ENCODE assay signal across 34 cellular contexts in genomic region chr3:95905182-95905581, GRCh38.
"Had no signal": no experiment of that assay in that cellular context is flagged by ENCODE, and none has a peak within 500 bp of the region (broad histone marks: within the 10 kb centered on the region; RNA-seq: fewer than 3 reads in every experiment).

No MANE protein-coding gene starts in this region.

- H3K4me3 Mint-ChIP-seq: activated CD8-positive, alpha-beta T cell treated with anti-CD3 and anti-CD28 coated beads for 36 hours; activated naive CD8-positive, alpha-beta T cell treated with anti-CD3 and anti-CD28 coated beads for 36 hours; activated T-cell treated with anti-CD3 and anti-CD28 coated beads, Interleukin-2, amount 50 U/mL, for 72 hours; activated T-helper 17 cell treated with anti-CD3 and anti-CD28 coated beads, Interleukin-2, amount 50 U/mL, for 72 hours had no signal

- H3K9me3 Mint-ChIP-seq: activated naive CD8-positive, alpha-beta T cell treated with anti-CD3 and anti-CD28 coated beads for 36 hours; activated T-helper 17 cell treated with anti-CD3 and anti-CD28 coated beads, Interleukin-2, amount 50 U/mL, for 72 hours had no signal

- H3K4me3 ChIP-seq: ascending aorta, Peyer's patch, SJSA1 had no signal

- H3K36me3 Mint-ChIP-seq: activated naive CD8-positive, alpha-beta T cell treated with anti-CD3 and anti-CD28 coated beads for 36 hours had no signal

- H3K9ac ChIP-seq: KMS-11 had no signal

- H3K27me3 Mint-ChIP-seq: activated CD8-positive, alpha-beta T cell treated with anti-CD3 and anti-CD28 coated beads for 36 hours; activated naive CD8-positive, alpha-beta T cell treated with anti-CD3 and anti-CD28 coated beads for 36 hours; activated T-helper 17 cell treated with anti-CD3 and anti-CD28 coated beads, Interleukin-2, amount 50 U/mL, for 72 hours had no signal

- H3K27ac Mint-ChIP-seq: activated CD8-positive, alpha-beta T cell treated with anti-CD3 and anti-CD28 coated beads for 36 hours; activated naive CD8-positive, alpha-beta T cell treated with anti-CD3 and anti-CD28 coated beads for 36 hours; activated T-cell treated with anti-CD3 and anti-CD28 coated beads, Interleukin-2, amount 50 U/mL, for 72 hours; activated T-helper 17 cell treated with anti-CD3 and anti-CD28 coated beads, Interleukin-2, amount 50 U/mL, for 72 hours had no signal

- H3K4me1 Mint-ChIP-seq: activated naive CD8-positive, alpha-beta T cell treated with anti-CD3 and anti-CD28 coated beads for 36 hours; activated T-helper 17 cell treated with anti-CD3 and anti-CD28 coated beads, Interleukin-2, amount 50 U/mL, for 72 hours had no signal

- H3K4me1 ChIP-seq: ascending aorta, Peyer's patch had no signal

- DNase-seq: activated CD4-positive, alpha-beta T cell treated with anti-CD3 and anti-CD28 coated beads for 1 hour; activated CD4-positive, alpha-beta T cell treated with anti-CD3 and anti-CD28 coated beads for 48 hours; activated CD4-positive, CD25-positive, alpha-beta regulatory T cell; activated CD8-positive, alpha-beta T cell treated with anti-CD3 and anti-CD28 coated beads for 36 hours; activated effector memory CD4-positive, alpha-beta T cell treated with anti-CD3 and anti-CD28 coated beads, Interleukin-2, amount 50 U/mL, for 16 hours; activated naive CD4-positive, alpha-beta T cell; activated naive CD4-positive, alpha-beta T cell treated with anti-CD3 and anti-CD28 coated beads, Interleukin-2, amount 50 U/mL, for 16 hours; activated naive CD8-positive, alpha-beta T cell treated with anti-CD3 and anti-CD28 coated beads for 36 hours; activated T-cell treated with anti-CD3 and anti-CD28 coated beads, Interleukin-2, amount 50 U/mL, for 1 hour; activated T-cell treated with anti-CD3 and anti-CD28 coated beads, Interleukin-2, amount 50 U/mL, for 72 hours; amygdala; MM.1S; NCI-H1105; NCI-H1417 treated with DMSO at 0.1 percent for 48 hours; NCI-H187 treated with DMSO at 0.1 percent for 48 hours; NCI-H2081; NCI-H2171 treated with DMSO at 0.1 percent for 48 hours; NCI-H226; NCI-H446 treated with DMSO at 0.1 percent for 48 hours; NCI-H524; NCI-H69; NCI-H82; Peyer's patch; RPMI8226; SHP77 treated with DMSO at 0.1 percent for 48 hours; SW 1271; T-helper 1 cell; T-helper 2 cell; T-helper 9 cell; WERI-Rb-1 had no signal

- H3K36me3 ChIP-seq: ascending aorta, Peyer's patch, SJSA1, WERI-Rb-1 had no signal

- H3K9me3 ChIP-seq: ascending aorta, Peyer's patch, SJSA1 had no signal

- H3K4me2 ChIP-seq: KMS-11 had no signal

- ATAC-seq: activated CD8-positive, alpha-beta T cell treated with anti-CD3 and anti-CD28 coated beads for 36 hours; activated T-cell treated with anti-CD3 and anti-CD28 coated beads, Interleukin-2, amount 50 U/mL, for 72 hours; activated T-helper 17 cell treated with anti-CD3 and anti-CD28 coated beads, Interleukin-2, amount 50 U/mL, for 72 hours had no signal

- H3K27me3 ChIP-seq: ascending aorta, Peyer's patch, SJSA1 had no signal

- H3K27ac ChIP-seq: ascending aorta, KMS-11, Peyer's patch, SJSA1, WERI-Rb-1 had no signal
